ENCODE assay signal across 9 cellular contexts in the genomic region with DNA sequence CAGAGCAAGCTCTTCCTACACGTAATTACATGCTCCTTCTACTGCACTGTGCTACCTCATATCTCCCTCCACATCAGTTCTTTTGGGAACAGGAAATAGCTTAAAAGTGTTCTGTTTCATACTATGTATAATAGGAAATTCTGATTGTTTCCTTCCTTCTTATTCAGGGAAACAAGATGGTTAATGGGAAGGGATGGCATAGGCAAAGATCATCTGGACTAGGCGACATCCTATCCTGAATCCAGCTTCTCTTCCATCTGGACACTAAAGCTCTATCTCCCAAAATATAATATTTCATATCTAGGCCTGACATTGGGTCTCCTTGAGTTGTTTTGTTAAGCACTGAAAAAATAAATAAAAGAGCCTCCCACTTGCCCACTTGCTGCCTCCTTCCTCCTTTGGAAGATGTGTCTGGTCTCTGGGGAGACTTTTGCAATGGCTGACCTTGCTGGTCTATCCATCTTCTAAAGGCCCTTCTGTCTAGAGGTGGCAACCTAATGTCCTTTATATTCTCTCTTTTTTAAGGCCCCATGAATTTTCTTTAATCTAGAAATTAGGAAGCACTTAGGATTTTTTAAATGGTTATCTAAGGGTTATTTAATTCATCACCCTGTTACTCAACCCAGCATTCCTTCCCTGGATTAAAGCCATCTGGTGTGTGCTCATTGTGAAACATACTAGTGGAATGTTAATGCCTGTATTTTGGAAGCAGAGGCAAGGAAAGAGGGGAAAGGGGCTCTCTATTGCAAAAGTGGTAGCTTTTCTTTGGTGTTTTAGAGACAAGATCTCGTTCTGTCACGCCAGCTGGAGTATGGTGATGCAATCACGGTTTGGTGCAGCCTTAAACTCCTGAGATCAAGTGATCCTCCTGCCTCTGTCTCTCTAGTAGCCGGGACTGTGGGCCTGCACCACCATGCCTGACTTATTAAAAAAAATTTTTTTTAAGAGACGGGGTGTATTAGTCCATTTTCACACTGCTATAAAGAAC. TPM values are rescaled to one million over a fixed set of nuclear protein-coding genes. Genes with fewer than 3 reads are reported as not detected.
DNase-seq lines count a peak whose midpoint lies in the region; ATAC-seq and TF ChIP-seq lines count a peak whose summit lies in the region.
"Had no signal": no experiment of that assay in that cellular context is flagged by ENCODE, and none has a peak within 500 bp of the region (broad histone marks: within the 10 kb centered on the region; RNA-seq: fewer than 3 reads in every experiment).

No MANE protein-coding gene starts in this region.

- TF ChIP-seq CTCF in glutamatergic neuron (IDR thresholded peaks at IDR 0.05; ENCODE audit: partially characterized antibody, unreplicated experiment) = no peak

- H3K27ac Mint-ChIP-seq in glutamatergic neuron (ENCODE audit: unreplicated experiment) = no peak overlapping the region
- H3K27ac Mint-ChIP-seq: activated naive CD8-positive, alpha-beta T cell treated with anti-CD3 and anti-CD28 coated beads, Interleukin-2, amount 10 ng/mL, durations not matched to agents 7 days and 5 days had no signal

- ATAC-seq in SK-N-SH treated with all-trans-retinoic acid at 6 μM for 48 hours (peak; percentile 80), HG02981 (IDR thresholded peaks at IDR 0.05; ENCODE audit: unreplicated experiment) (no peak), HG02970 (IDR thresholded peaks at IDR 0.05; ENCODE audit: low FRiP score, unreplicated experiment) (no peak)

- no peak overlapping the region for H3K4me3 Mint-ChIP-seq in glutamatergic neuron (ENCODE audit: unreplicated experiment)
- H3K4me3 Mint-ChIP-seq: activated naive CD8-positive, alpha-beta T cell treated with anti-CD3 and anti-CD28 coated beads, Interleukin-2, amount 10 ng/mL, durations not matched to agents 7 days and 5 days had no signal

- peaks cover 32% of the 10 kb centered on the region for H3K4me1 Mint-ChIP-seq in glutamatergic neuron (ENCODE audit: low read depth, unreplicated experiment)

- no peaks in the 10 kb centered on the region for H3K27me3 Mint-ChIP-seq in glutamatergic neuron (ENCODE audit: unreplicated experiment)

- no peaks in the 10 kb centered on the region for H3K36me3 Mint-ChIP-seq in glutamatergic neuron (ENCODE audit: unreplicated experiment)

- no peaks in the 10 kb centered on the region for H3K9me3 Mint-ChIP-seq in glutamatergic neuron (ENCODE audit: unreplicated experiment)
- H3K9me3 Mint-ChIP-seq: activated naive CD8-positive, alpha-beta T cell treated with anti-CD3 and anti-CD28 coated beads, Interleukin-2, amount 10 ng/mL, durations not matched to agents 7 days and 5 days had no signal

- DNase-seq in GM03348 (ENCODE audit: low spot score) (peak; percentile 84), glomerular visceral epithelial cell (ENCODE audit: extremely low spot score) (peak; percentile 87), renal cortical epithelial cell (ENCODE audit: low read depth) (peak; percentile 96), glutamatergic neuron (no peak), NCI-H1105 (lab: John Stamatoyannopoulos, UW) (no peak)
- DNase-seq: activated naive CD8-positive, alpha-beta T cell treated with anti-CD3 and anti-CD28 coated beads, Interleukin-2, amount 10 ng/mL, durations not matched to agents 7 days and 5 days had no signal

TF ChIP-seq in SK-N-SH treated with all-trans-retinoic acid at 6 μM for 48 hours, 23 proteins besides CTCF, POLR2A, EP300 and RAD21 (continues in another document):
- TF ChIP-seq ZFP3 (CRISPR knock-in tag; IDR thresholded peaks at IDR 0.05) (peak; percentile 83), CSRNP3 (CRISPR knock-in tag; IDR thresholded peaks at IDR 0.05) (no peak), TSHZ2 (CRISPR knock-in tag; IDR thresholded peaks at IDR 0.05) (no peak), GLIS3 (CRISPR knock-in tag; IDR thresholded peaks at IDR 0.05) (peak; percentile 82; the same call in 1 of the 2 replicates), PATZ1 (CRISPR knock-in tag; IDR thresholded peaks at IDR 0.05; ENCODE audit: borderline replicate concordance) (peak; percentile 81; the same call in 1 of the 2 replicates), TCF4 (CRISPR knock-in tag; IDR thresholded peaks at IDR 0.05; ENCODE audit: borderline replicate concordance) (peak; percentile 73), ARNTL (CRISPR knock-in tag; IDR thresholded peaks at IDR 0.05; ENCODE audit: borderline replicate concordance, low read depth) (no peak), TOX (CRISPR knock-in tag; IDR thresholded peaks at IDR 0.05; ENCODE audit: borderline replicate concordance) (no peak), ZNF8 (CRISPR knock-in tag; IDR thresholded peaks at IDR 0.05) (peak; percentile 57; the same call in 1 of the 2 replicates), ZNF565 (CRISPR knock-in tag; conservative IDR thresholded peaks at IDR 0.05; ENCODE audit: low read depth) (no peak), ZC3H10 (CRISPR knock-in tag; IDR thresholded peaks at IDR 0.05) (no peak), RARB (CRISPR knock-in tag; IDR thresholded peaks at IDR 0.05) (no peak), POU6F1 (CRISPR knock-in tag; IDR thresholded peaks at IDR 0.05; ENCODE audit: borderline replicate concordance, low read depth) (peak; percentile 86; the same call in 1 of the 2 replicates), BACH2 (CRISPR knock-in tag; IDR thresholded peaks at IDR 0.05; ENCODE audit: borderline replicate concordance) (no peak), ZNF70 (CRISPR knock-in tag; IDR thresholded peaks at IDR 0.05) (no peak), CSDC2 (CRISPR knock-in tag; IDR thresholded peaks at IDR 0.05) (no peak; the same call in 1 of the 2 replicates), SNAI2 (CRISPR knock-in tag; IDR thresholded peaks at IDR 0.05) (peak; percentile 63; the same call in 1 of the 2 replicates), ZFP30 (CRISPR knock-in tag; IDR thresholded peaks at IDR 0.05) (no peak)

RNA-seq across cellular contexts. Expression of gene CLMP, which starts 20.6 kb away (rescaled TPM):
- total RNA-seq in renal cortical epithelial cell (22.7 and 48.9 TPM in 2 replicates), glutamatergic neuron (ENCODE audit: unreplicated experiment) (24.2 TPM)

Comparison
In these comparisons a context has a peak if more than half of its experiments do, and no peak if none do; other contexts are left out.
1. DNase-seq: peak in GM03348 (single experiment), glomerular visceral epithelial cell (single experiment) and renal cortical epithelial cell (single experiment); none in glutamatergic neuron (single experiment) and NCI-H1105 (single experiment).